ENCODE assay signal across 9 cellular contexts in the genomic region with DNA sequence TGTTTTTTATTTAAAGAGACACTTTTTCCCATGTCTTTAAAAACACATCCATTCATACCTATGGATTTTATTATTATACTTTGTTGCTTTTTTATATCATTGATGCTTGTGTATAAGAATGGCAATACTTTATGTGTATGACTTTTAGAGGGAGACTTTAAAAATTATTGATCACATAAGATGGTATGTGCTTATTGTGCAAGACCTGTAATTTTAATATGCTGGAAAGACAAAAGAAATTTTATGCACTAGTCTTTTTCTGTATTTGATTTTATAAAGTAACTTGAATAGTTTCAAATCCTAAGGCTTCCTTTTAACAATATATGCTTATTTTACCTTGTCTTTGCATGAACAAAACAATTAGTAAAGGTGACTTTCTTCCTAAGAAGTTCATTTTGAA.
"Had no signal": no experiment of that assay in that cellular context is flagged by ENCODE, and none has a peak within 500 bp of the region (broad histone marks: within the 10 kb centered on the region; RNA-seq: fewer than 3 reads in every experiment).

No MANE protein-coding gene starts in this region.

- H3K4me3 Mint-ChIP-seq: HFFc6, IgD-negative memory B cell had no signal

- H3K9me3 ChIP-seq: HAP-1 had no signal

- H3K27ac Mint-ChIP-seq: HFFc6, IgD-negative memory B cell had no signal

- H3K36me3 ChIP-seq: HAP-1 had no signal

- H3K4me1 ChIP-seq: HAP-1 had no signal

- H3K36me3 Mint-ChIP-seq: IgD-negative memory B cell had no signal

- DNase-seq: GOT3, H7, HFFc6, KBM-7 had no signal

- H3K4me1 Mint-ChIP-seq: IgD-negative memory B cell had no signal

- H3K9ac ChIP-seq: KMS-11 had no signal

- H3K9me3 Mint-ChIP-seq: HFFc6 had no signal

- H3K4me3 ChIP-seq: HAP-1 had no signal

- H3K27ac ChIP-seq: HL-60, KMS-11 had no signal

- H3K4me2 ChIP-seq: KMS-11 had no signal

- H3K27me3 Mint-ChIP-seq: IgD-negative memory B cell had no signal

- ATAC-seq: HCT116 had no signal
